ENCODE assay signal across 27 cellular contexts in genomic region chr16:23397464-23397863, GRCh38.
"Had no signal": no experiment of that assay in that cellular context is flagged by ENCODE, and none has a peak within 500 bp of the region (broad histone marks: within the 10 kb centered on the region; RNA-seq: fewer than 3 reads in every experiment).

No MANE protein-coding gene starts in this region.

- H3K9me3 Mint-ChIP-seq: activated CD4-positive, alpha-beta memory T cell treated with anti-CD3 and anti-CD28 coated beads for 36 hours; activated CD4-positive, alpha-beta T cell treated with anti-CD3 and anti-CD28 coated beads, Interleukin-2, amount 10 ng/mL, durations not matched to agents 7 days and 5 days; activated naive CD4-positive, alpha-beta T cell treated with anti-CD3 and anti-CD28 coated beads, Interleukin-2, amount 50 U/mL, for 72 hours; activated naive CD8-positive, alpha-beta T cell treated with anti-CD3 and anti-CD28 coated beads, Interleukin-2, amount 50 U/mL, for 24 hours; activated T-cell treated with anti-CD3 and anti-CD28 coated beads, Interleukin-2, amount 50 U/mL, for 4 hours; central memory CD8-positive, alpha-beta T cell; T-helper 1 cell treated with Interleukin-12 subunit alpha and Interleukin-12 subunit beta and Interleukin-4 antibody, amounts not matched to agents 30 μg/mL and 1 μg/mL, for 36 hours had no signal

- H3K27ac ChIP-seq: ascending aorta, body of pancreas, SJSA1 had no signal

- H3K27ac Mint-ChIP-seq: activated CD4-positive, alpha-beta memory T cell treated with anti-CD3 and anti-CD28 coated beads for 36 hours; activated CD4-positive, alpha-beta T cell treated with anti-CD3 and anti-CD28 coated beads, Interleukin-2, amount 10 ng/mL, durations not matched to agents 7 days and 5 days; activated naive CD8-positive, alpha-beta T cell treated with anti-CD3 and anti-CD28 coated beads, Interleukin-2, amount 50 U/mL, for 24 hours; T-helper 1 cell treated with Interleukin-12 subunit alpha and Interleukin-12 subunit beta and Interleukin-4 antibody, amounts not matched to agents 30 μg/mL and 1 μg/mL, for 36 hours had no signal

- DNase-seq: activated CD4-positive, alpha-beta memory T cell treated with anti-CD3 and anti-CD28 coated beads for 36 hours; activated CD4-positive, alpha-beta T cell treated with anti-CD3 and anti-CD28 coated beads, Interleukin-2, amount 10 ng/mL, durations not matched to agents 7 days and 5 days; activated CD4-positive, CD25-positive, alpha-beta regulatory T cell; activated CD8-positive, alpha-beta memory T cell treated with anti-CD3 and anti-CD28 coated beads for 24 hours; activated effector memory CD4-positive, alpha-beta T cell treated with anti-CD3 and anti-CD28 coated beads, Interleukin-2, amount 50 U/mL, for 16 hours; activated naive CD4-positive, alpha-beta T cell treated with Interleukin-2 at 50 U/mL for 16 hours; activated naive CD8-positive, alpha-beta T cell treated with anti-CD3 and anti-CD28 coated beads, Interleukin-2, amount 50 U/mL, for 24 hours; activated T-cell treated with anti-CD3 and anti-CD28 coated beads, Interleukin-2, amount 50 U/mL, for 4 hours; amniotic stem cell; body of pancreas; MM.1S; NCI-H1105; NCI-H1436 treated with DMSO at 0.1 percent for 48 hours; NCI-H187; NCI-H2081; NCI-H510A treated with DMSO at 0.1 percent for 48 hours; NCI-H69; PC-3; SHP77; T-helper 9 cell had no signal

- H3K9me3 ChIP-seq: ascending aorta, body of pancreas, SJSA1 had no signal

- H3K27me3 Mint-ChIP-seq: activated CD4-positive, alpha-beta memory T cell treated with anti-CD3 and anti-CD28 coated beads for 36 hours; activated CD4-positive, alpha-beta T cell treated with anti-CD3 and anti-CD28 coated beads, Interleukin-2, amount 10 ng/mL, durations not matched to agents 7 days and 5 days; activated naive CD8-positive, alpha-beta T cell treated with anti-CD3 and anti-CD28 coated beads, Interleukin-2, amount 50 U/mL, for 24 hours; central memory CD8-positive, alpha-beta T cell had no signal

- H3K4me3 Mint-ChIP-seq: activated CD4-positive, alpha-beta memory T cell treated with anti-CD3 and anti-CD28 coated beads for 36 hours; activated CD4-positive, alpha-beta T cell treated with anti-CD3 and anti-CD28 coated beads, Interleukin-2, amount 10 ng/mL, durations not matched to agents 7 days and 5 days; activated naive CD8-positive, alpha-beta T cell treated with anti-CD3 and anti-CD28 coated beads, Interleukin-2, amount 50 U/mL, for 24 hours; activated T-cell treated with anti-CD3 and anti-CD28 coated beads, Interleukin-2, amount 50 U/mL, for 4 hours; central memory CD8-positive, alpha-beta T cell; T-helper 1 cell treated with Interleukin-12 subunit alpha and Interleukin-12 subunit beta and Interleukin-4 antibody, amounts not matched to agents 30 μg/mL and 1 μg/mL, for 36 hours had no signal

- H3K4me1 Mint-ChIP-seq: activated CD4-positive, alpha-beta T cell treated with anti-CD3 and anti-CD28 coated beads, Interleukin-2, amount 10 ng/mL, durations not matched to agents 7 days and 5 days; activated naive CD8-positive, alpha-beta T cell treated with anti-CD3 and anti-CD28 coated beads, Interleukin-2, amount 50 U/mL, for 24 hours; central memory CD8-positive, alpha-beta T cell had no signal

- FAIRE-seq: RCC 7860 had no signal

- H3K4me1 ChIP-seq: ascending aorta, SJSA1 had no signal

- H3K27me3 ChIP-seq: ascending aorta, body of pancreas, SJSA1 had no signal

- H3K4me3 ChIP-seq: ascending aorta, body of pancreas, SJSA1 had no signal

- ATAC-seq: activated naive CD4-positive, alpha-beta T cell treated with anti-CD3 and anti-CD28 coated beads, Interleukin-2, amount 50 U/mL, for 72 hours; activated naive CD8-positive, alpha-beta T cell treated with anti-CD3 and anti-CD28 coated beads, Interleukin-2, amount 50 U/mL, for 24 hours; activated T-cell treated with anti-CD3 and anti-CD28 coated beads, Interleukin-2, amount 50 U/mL, for 4 hours; body of pancreas; PC-3; SK-N-SH treated with all-trans-retinoic acid at 6 μM for 48 hours had no signal
